In genomic region chr12:64403708-64404469, GRCh38 we compare ENCODE assay signal across 8 cellular contexts.
DNase-seq lines count a peak whose midpoint lies in the region; ATAC-seq lines count a peak whose summit lies in the region.

A gene with protein sequence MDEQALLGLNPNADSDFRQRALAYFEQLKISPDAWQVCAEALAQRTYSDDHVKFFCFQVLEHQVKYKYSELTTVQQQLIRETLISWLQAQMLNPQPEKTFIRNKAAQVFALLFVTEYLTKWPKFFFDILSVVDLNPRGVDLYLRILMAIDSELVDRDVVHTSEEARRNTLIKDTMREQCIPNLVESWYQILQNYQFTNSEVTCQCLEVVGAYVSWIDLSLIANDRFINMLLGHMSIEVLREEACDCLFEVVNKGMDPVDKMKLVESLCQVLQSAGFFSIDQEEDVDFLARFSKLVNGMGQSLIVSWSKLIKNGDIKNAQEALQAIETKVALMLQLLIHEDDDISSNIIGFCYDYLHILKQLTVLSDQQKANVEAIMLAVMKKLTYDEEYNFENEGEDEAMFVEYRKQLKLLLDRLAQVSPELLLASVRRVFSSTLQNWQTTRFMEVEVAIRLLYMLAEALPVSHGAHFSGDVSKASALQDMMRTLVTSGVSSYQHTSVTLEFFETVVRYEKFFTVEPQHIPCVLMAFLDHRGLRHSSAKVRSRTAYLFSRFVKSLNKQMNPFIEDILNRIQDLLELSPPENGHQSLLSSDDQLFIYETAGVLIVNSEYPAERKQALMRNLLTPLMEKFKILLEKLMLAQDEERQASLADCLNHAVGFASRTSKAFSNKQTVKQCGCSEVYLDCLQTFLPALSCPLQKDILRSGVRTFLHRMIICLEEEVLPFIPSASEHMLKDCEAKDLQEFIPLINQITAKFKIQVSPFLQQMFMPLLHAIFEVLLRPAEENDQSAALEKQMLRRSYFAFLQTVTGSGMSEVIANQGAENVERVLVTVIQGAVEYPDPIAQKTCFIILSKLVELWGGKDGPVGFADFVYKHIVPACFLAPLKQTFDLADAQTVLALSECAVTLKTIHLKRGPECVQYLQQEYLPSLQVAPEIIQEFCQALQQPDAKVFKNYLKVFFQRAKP (plus strand): TSS chr12:64404392. CDS start chr12:64410036, 5,644 bp downstream.

- ATAC-seq in GM19043 (IDR thresholded peaks at IDR 0.05; ENCODE audit: low read depth, unreplicated experiment) (peak; percentile 97), HG03354 (IDR thresholded peaks at IDR 0.05; ENCODE audit: poor library complexity, severe bottlenecking, unreplicated experiment) (peak; percentile 96)

- DNase-seq in AG20443 (ENCODE audit: low spot score) = peak; percentile 99
- peak; percentile 92 to 98 for DNase-seq in NCI-H446 (lab: John Stamatoyannopoulos, UW)
- peak; percentile 82 for DNase-seq in activated CD4-positive, CD25-positive, alpha-beta regulatory T cell treated with anti-CD3 and anti-CD28 coated beads, Interleukin-2, amount 50 U/mL, for 16 hours (ENCODE audit: low read depth, low spot score)
- peak; percentile 95 for DNase-seq in cerebellar cortex (ENCODE audit: low spot score)
- DNase-seq in islet precursor cell = peak; percentile 100
- DNase-seq in stimulated activated CD4-positive, alpha-beta T cell treated with anti-CD3 and anti-CD28 coated beads, Interleukin-15, amount 100 ng/mL, for 1 hour (ENCODE audit: low read depth in 1 of 2, low spot score in 1 of 2) = peak; percentile 83 to 87

Comparison
In these comparisons a context has a peak if more than half of its experiments do, and no peak if none do; other contexts are left out.
1. Peak in every context shown above with its lines: DNase-seq and ATAC-seq.